In the genomic region with DNA sequence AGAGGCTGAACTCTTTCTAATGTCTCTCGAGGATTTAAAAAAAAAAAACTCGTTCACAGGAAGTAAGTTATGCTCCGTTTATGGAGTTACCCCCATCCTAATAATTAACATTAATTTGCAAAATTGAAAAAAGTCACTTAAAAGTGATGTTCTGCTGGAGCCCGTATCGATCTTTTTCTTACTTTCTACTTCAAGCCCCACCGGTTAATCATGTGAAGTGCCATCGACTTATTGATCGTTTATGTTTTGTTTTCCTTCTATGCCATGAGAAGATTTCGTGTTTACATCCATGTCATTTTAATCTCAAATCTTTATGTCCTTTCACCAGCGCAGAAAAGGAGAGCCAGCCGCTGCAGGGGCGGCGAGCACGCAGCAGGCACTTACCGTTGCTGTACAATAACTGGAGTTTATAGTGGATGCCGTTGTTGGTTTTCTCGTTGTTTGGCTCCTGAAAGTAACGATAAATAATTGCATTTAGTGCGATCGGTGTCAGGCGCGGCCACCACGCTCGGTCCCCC, we compare ENCODE assay signal across 8 cellular contexts. TPM values are rescaled to one million over a fixed set of nuclear protein-coding genes. Genes with fewer than 3 reads are reported as not detected.
DNase-seq lines count a peak whose midpoint lies in the region; ATAC-seq, FAIRE-seq and TF ChIP-seq lines count a peak whose summit lies in the region.
"Had no signal": no experiment of that assay in that cellular context is flagged by ENCODE, and none has a peak within 500 bp of the region (broad histone marks: within the 10 kb centered on the region; RNA-seq: fewer than 3 reads in every experiment).

No MANE protein-coding gene starts in this region.

- dilution Hi-C loops in keratinocyte (cut with MboI; ENCODE audit: extremely low pct_ligation_motif_present, low sequenced_read_pairs), result no loop called here

- no peaks in the 10 kb centered on the region for H3K9me1 ChIP-seq in keratinocyte (ENCODE audit: control insufficient read depth, extremely low read depth, insufficient read depth, low read length)

- H3K4me3 Mint-ChIP-seq in activated naive CD8-positive, alpha-beta T cell, result peak overlapping the region; percentile 84
- H3K4me3 Mint-ChIP-seq in stimulated activated memory B cell treated with anti-CD40 and anti-IgM and Interleukin-4, amounts not matched to agents 10 μg/mL and 1 μg/mL and 100 μg/mL, for 72 hours, result peak overlapping the region; percentile 19

- H3K4me1 Mint-ChIP-seq in activated naive CD8-positive, alpha-beta T cell (ENCODE audit: low read depth), result peaks cover 50% of the 10 kb centered on the region
- H3K4me1 Mint-ChIP-seq in stimulated activated memory B cell treated with anti-CD40 and anti-IgM and Interleukin-4, amounts not matched to agents 10 μg/mL and 1 μg/mL and 100 μg/mL, for 72 hours, result peaks cover 6% of the 10 kb centered on the region

- peaks cover 44% of the 10 kb centered on the region for H3K27me3 Mint-ChIP-seq in activated naive CD8-positive, alpha-beta T cell
- peaks cover 69% of the 10 kb centered on the region for H3K27me3 Mint-ChIP-seq in stimulated activated memory B cell treated with anti-CD40 and anti-IgM and Interleukin-4, amounts not matched to agents 10 μg/mL and 1 μg/mL and 100 μg/mL, for 72 hours

- H3K9ac ChIP-seq in keratinocyte (ENCODE audit: control insufficient read depth, extremely low read depth, insufficient read depth, low read length) (no peak overlapping the region), Karpas-422 (ENCODE audit: low read length) (no peak overlapping the region)

- H2AFZ ChIP-seq in keratinocyte (ENCODE audit: control insufficient read depth, low read length) (no peak overlapping the region), Karpas-422 (ENCODE audit: low read length) (no peak overlapping the region)
- H2AFZ ChIP-seq: PC-9 had no signal

- TF ChIP-seq CTCF in HL-60 (IDR thresholded peaks at IDR 0.05; ENCODE audit: insufficient read depth, low read length) (no peak), keratinocyte (optimal IDR thresholded peaks at IDR 0.05 in 1 of 3, IDR thresholded peaks at IDR 0.05 in 1 of 3, conservative IDR thresholded peaks at IDR 0.05 in 1 of 3; ENCODE audit: extremely low read depth in 1 of 3, insufficient read depth in 2 of 3, low read length in 3 of 3) (no peak)

- H3K4me1 ChIP-seq in keratinocyte (ENCODE audit: control insufficient read depth, extremely low read depth, insufficient read depth, low read length) (peaks cover 4% of the 10 kb centered on the region), Karpas-422 (ENCODE audit: low read length) (no peaks in the 10 kb centered on the region)

- DNase-seq in HL-60 (ENCODE audit: low read depth in 1 of 2, low spot score in 1 of 2), result no peak
- DNase-seq in keratinocyte (ENCODE audit: low read depth, low spot score), result no peak
- DNase-seq in H4 (ENCODE audit: low spot score), result no peak
- no peak for DNase-seq in Karpas-422
- DNase-seq: PC-9 had no signal

- H3K36me3 ChIP-seq in keratinocyte (ENCODE audit: control insufficient read depth in 2 of 2, extremely low read depth in 1 of 2, insufficient read depth in 2 of 2, low read length in 2 of 2) (no peaks in the 10 kb centered on the region), Karpas-422 (ENCODE audit: insufficient read depth, low read length) (no peaks in the 10 kb centered on the region)

- H3K79me2 ChIP-seq in keratinocyte (ENCODE audit: control insufficient read depth, insufficient read depth, low read length) (no peaks in the 10 kb centered on the region), Karpas-422 (ENCODE audit: low read length) (no peaks in the 10 kb centered on the region)

- no peaks in the 10 kb centered on the region for H3K9me3 Mint-ChIP-seq in activated naive CD8-positive, alpha-beta T cell (ENCODE audit: low read depth)
- no peaks in the 10 kb centered on the region for H3K9me3 Mint-ChIP-seq in stimulated activated memory B cell treated with anti-CD40 and anti-IgM and Interleukin-4, amounts not matched to agents 10 μg/mL and 1 μg/mL and 100 μg/mL, for 72 hours

- no peaks in the 10 kb centered on the region for H3K9me2 ChIP-seq in Karpas-422 (replicated peaks; ENCODE audit: insufficient read depth, low read length)

- peak overlapping the region; percentile 52 for H3K27ac Mint-ChIP-seq in activated naive CD8-positive, alpha-beta T cell
- H3K27ac Mint-ChIP-seq in stimulated activated memory B cell treated with anti-CD40 and anti-IgM and Interleukin-4, amounts not matched to agents 10 μg/mL and 1 μg/mL and 100 μg/mL, for 72 hours, result no peak overlapping the region

- FAIRE-seq in keratinocyte (lab: Jason Lieb, UNC), result no peak

- H3K9me3 ChIP-seq in keratinocyte (ENCODE audit: control insufficient read depth, low read depth, low read length) (no peaks in the 10 kb centered on the region), Karpas-422 (ENCODE audit: low read length) (0 out of 2 replicates have a peak, but pooled peaks cover under 1% of the 10 kb centered on the region)

- H3K4me3 ChIP-seq in HL-60 (replicated peaks; ENCODE audit: insufficient read depth, low read length), result peak overlapping the region; percentile 45
- H3K4me3 ChIP-seq in keratinocyte (ENCODE audit: control insufficient read depth in 2 of 3, extremely low read depth in 1 of 3, insufficient read depth in 2 of 3, low read depth in 1 of 3, low read length in 3 of 3), result peak overlapping the region in 2 of 3 experiments; percentile 61 to 65
- no peak overlapping the region for H3K4me3 ChIP-seq in Karpas-422 (ENCODE audit: low read length)
- H3K4me3 ChIP-seq: PC-9 had no signal

- H3K4me2 ChIP-seq in keratinocyte (ENCODE audit: control insufficient read depth, extremely low read depth, insufficient read depth, low read depth, low read length) (peak overlapping the region; percentile 73), Karpas-422 (ENCODE audit: low read depth, low read length, poor library complexity, severe bottlenecking) (no peak overlapping the region)
- H3K4me2 ChIP-seq: PC-9 had no signal

- ATAC-seq in stimulated activated memory B cell treated with anti-CD40 and anti-IgM and Interleukin-4, amounts not matched to agents 10 μg/mL and 1 μg/mL and 100 μg/mL, for 72 hours, result no peak
- ATAC-seq in GM21367 (IDR thresholded peaks at IDR 0.05; ENCODE audit: unreplicated experiment), result no peak

- H3K27me3 ChIP-seq in HL-60 (ENCODE audit: insufficient read depth, poor library complexity, severe bottlenecking), result peaks cover 40% of the 10 kb centered on the region
- H3K27me3 ChIP-seq in keratinocyte (ENCODE audit: control insufficient read depth, extremely low read depth, insufficient read depth, low read length), result peaks cover 96% of the 10 kb centered on the region
- H3K27me3 ChIP-seq in Karpas-422 (ENCODE audit: low read length), result no peaks in the 10 kb centered on the region

- no peak overlapping the region for H3K27ac ChIP-seq in HL-60 (replicated peaks)
- H3K27ac ChIP-seq in keratinocyte (ENCODE audit: control insufficient read depth, insufficient read depth, low read length), result no peak overlapping the region
- H3K27ac ChIP-seq in Karpas-422 (ENCODE audit: low read length), result no peak overlapping the region
- H3K27ac ChIP-seq: PC-9 had no signal

- no peaks in the 10 kb centered on the region for H3K36me3 Mint-ChIP-seq in activated naive CD8-positive, alpha-beta T cell
- H3K36me3 Mint-ChIP-seq in stimulated activated memory B cell treated with anti-CD40 and anti-IgM and Interleukin-4, amounts not matched to agents 10 μg/mL and 1 μg/mL and 100 μg/mL, for 72 hours, result no peaks in the 10 kb centered on the region

- H4K20me1 ChIP-seq in keratinocyte (ENCODE audit: control insufficient read depth, extremely low read depth, insufficient read depth, low read length) (no peaks in the 10 kb centered on the region), Karpas-422 (ENCODE audit: insufficient read depth, low read depth, low read length) (no peaks in the 10 kb centered on the region)

RNA-seq across cellular contexts. Expression of a gene that starts 1.5 kb away (rescaled TPM):
- 0.01 to 0.05 TPM in 2 of 3 replicates, not detected in the other for polyA plus RNA-seq in keratinocyte
- not detected for polyA plus RNA-seq in keratinocyte (2011; ENCODE audit: low read depth)
- not detected in 2 replicates for polyA plus RNA-seq in keratinocyte (2011; cell fraction: cytosol; rRNA removed)
- 0.03 TPM in 1 of 2 replicates, not detected in the other for polyA plus RNA-seq in keratinocyte (2011; cell fraction: nucleus; rRNA removed)
- not detected in 2 replicates for polyA plus RNA-seq in keratinocyte (2012; ENCODE audit: low replicate concordance)
- not detected in 3 replicates for polyA minus RNA-seq in keratinocyte
- polyA minus RNA-seq in keratinocyte (2011; cell fraction: cytosol; rRNA and poly(A)+ RNA removed), result not detected
- polyA minus RNA-seq in keratinocyte (2011; cell fraction: nucleus; rRNA and poly(A)+ RNA removed), result not detected in 2 replicates
- total RNA-seq in H4 (2014; rRNA removed; shearing (Covaris generic)), result 0.33 TPM in 2 replicates
- not detected in 2 replicates for total RNA-seq in Karpas-422 (2014; rRNA removed; shearing (Covaris generic); ENCODE audit: low replicate concordance)
- total RNA-seq: PC-9 had no signal
